ENCODE assay signal across 9 cellular contexts in the genomic region with DNA sequence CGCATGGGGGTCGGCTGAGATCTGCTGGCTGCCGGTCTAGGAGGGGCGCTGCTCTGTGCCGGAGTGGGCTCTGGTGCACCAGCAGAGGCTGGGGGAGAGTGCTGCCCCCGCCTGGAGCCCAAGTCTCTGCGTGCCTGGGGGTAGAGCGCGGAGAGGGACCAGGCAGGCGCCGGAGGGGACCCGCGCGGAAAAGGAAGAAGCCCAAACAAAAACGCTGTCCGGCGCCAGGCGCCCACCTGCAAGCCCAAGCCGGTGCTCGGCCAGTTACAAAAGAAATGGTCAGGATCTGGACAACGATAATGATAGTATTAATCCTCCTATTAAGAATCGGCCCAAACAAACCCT. TPM values are rescaled to one million over a fixed set of nuclear protein-coding genes. Genes with fewer than 3 reads are reported as not detected.
DNase-seq lines count a peak whose midpoint lies in the region; ATAC-seq lines count a peak whose summit lies in the region.
"Had no signal": no experiment of that assay in that cellular context is flagged by ENCODE, and none has a peak within 500 bp of the region (broad histone marks: within the 10 kb centered on the region; RNA-seq: fewer than 3 reads in every experiment).

No MANE protein-coding gene starts in this region.

- no peak for ATAC-seq in activated naive CD4-positive, alpha-beta T cell treated with anti-CD3 and anti-CD28 coated beads, Interleukin-2, amount 50 U/mL, for 72 hours
- ATAC-seq in naive thymus-derived CD4-positive, alpha-beta T cell, result no peak
- ATAC-seq in aorta (ENCODE audit: low FRiP score), result peak; percentile 16

- H3K27me3 ChIP-seq in esophagus (ENCODE audit: control insufficient read depth in 1 of 2, insufficient read depth in 2 of 2, low read length in 2 of 2) (no peaks in the 10 kb centered on the region), aorta (ENCODE audit: control insufficient read depth in 1 of 2, insufficient read depth in 2 of 2, low read length in 1 of 2) (no peaks in the 10 kb centered on the region)
- peaks cover 0 to 17% of the 10 kb centered on the region in 2 donors for H3K27me3 ChIP-seq in naive thymus-derived CD4-positive, alpha-beta T cell (ENCODE audit: control insufficient read depth in 2 of 2, insufficient read depth in 2 of 2, low read length in 2 of 2)
- H3K27me3 ChIP-seq in CD8-positive, alpha-beta memory T cell (ENCODE audit: insufficient read depth, low read length, poor library complexity, severe bottlenecking), result peaks cover 10% of the 10 kb centered on the region
- H3K27me3 ChIP-seq: thyroid gland had no signal

- no peaks in the 10 kb centered on the region for H3K9me3 ChIP-seq in esophagus (ENCODE audit: control insufficient read depth in 2 of 2, insufficient read depth in 1 of 2, low read depth in 1 of 2, low read length in 1 of 2)
- no peaks in the 10 kb centered on the region for H3K9me3 ChIP-seq in naive thymus-derived CD4-positive, alpha-beta T cell (ENCODE audit: control insufficient read depth in 2 of 3, low read length in 3 of 3)
- no peaks in the 10 kb centered on the region for H3K9me3 ChIP-seq in aorta (ENCODE audit: control insufficient read depth, low read length)
- no peaks in the 10 kb centered on the region for H3K9me3 ChIP-seq in CD8-positive, alpha-beta memory T cell (ENCODE audit: low read length)
- H3K9me3 ChIP-seq: thyroid gland had no signal

- H3K27ac Mint-ChIP-seq in activated naive CD4-positive, alpha-beta T cell treated with anti-CD3 and anti-CD28 coated beads, Interleukin-2, amount 50 U/mL, for 24 hours, result no peak overlapping the region
- H3K27ac Mint-ChIP-seq in activated naive CD4-positive, alpha-beta T cell treated with anti-CD3 and anti-CD28 coated beads, Interleukin-2, amount 50 U/mL, for 72 hours, result no peak overlapping the region
- no peak overlapping the region for H3K27ac Mint-ChIP-seq in naive thymus-derived CD4-positive, alpha-beta T cell
- no peak overlapping the region for H3K27ac Mint-ChIP-seq in CD8-positive, alpha-beta memory T cell

- CTCF ChIA-PET in naive thymus-derived CD4-positive, alpha-beta T cell (lab: Charles Lee), result no interaction called here
- CTCF ChIA-PET in CD8-positive, alpha-beta memory T cell (lab: Charles Lee), result no interaction called here

- H3K4me1 Mint-ChIP-seq in activated naive CD4-positive, alpha-beta T cell treated with anti-CD3 and anti-CD28 coated beads, Interleukin-2, amount 50 U/mL, for 24 hours, result peaks cover 30% of the 10 kb centered on the region
- H3K4me1 Mint-ChIP-seq in naive thymus-derived CD4-positive, alpha-beta T cell, result peaks cover 11 to 34% (median 24%) of the 10 kb centered on the region in 7 donors
- peaks cover 4 to 26% (median 23%) of the 10 kb centered on the region in 3 donors for H3K4me1 Mint-ChIP-seq in CD8-positive, alpha-beta memory T cell

- peak overlapping the region; percentile 23 for H3K4me3 Mint-ChIP-seq in activated naive CD4-positive, alpha-beta T cell treated with anti-CD3 and anti-CD28 coated beads, Interleukin-2, amount 50 U/mL, for 24 hours
- peak overlapping the region in 6 of 10 donors; percentile 28 to 62 (median 52) for H3K4me3 Mint-ChIP-seq in naive thymus-derived CD4-positive, alpha-beta T cell
- no peak overlapping the region for H3K4me3 Mint-ChIP-seq in CD8-positive, alpha-beta memory T cell

- H3K4me3 ChIP-seq in esophagus (ENCODE audit: low read depth in 1 of 2, low read length in 2 of 2) (peak overlapping the region; percentile 29 to 56), aorta (ENCODE audit: low read length in 2 of 2) (peak overlapping the region; percentile 94)
- H3K4me3 ChIP-seq in naive thymus-derived CD4-positive, alpha-beta T cell (ENCODE audit: low read length), result no peak overlapping the region
- no peak overlapping the region for H3K4me3 ChIP-seq in CD8-positive, alpha-beta memory T cell (ENCODE audit: low read length)

- H3K27ac ChIP-seq in esophagus (ENCODE audit: low read depth in 2 of 2, low read length in 1 of 2), result peak overlapping the region; percentile 59 to 61
- no peak overlapping the region for H3K27ac ChIP-seq in naive thymus-derived CD4-positive, alpha-beta T cell (ENCODE audit: low read depth, low read length)
- no peak overlapping the region for H3K27ac ChIP-seq in aorta (ENCODE audit: low read depth in 1 of 2, low read length in 2 of 2)
- no peak overlapping the region for H3K27ac ChIP-seq in CD8-positive, alpha-beta memory T cell (ENCODE audit: low read depth, low read length)

- 35 to 38% methylated on average over 22 of the region's 22 CpGs for WGBS in esophagus, 2 donors
- 38 to 43% methylated on average over 19 to 22 of the region's 22 CpGs for WGBS in aorta, 2 donors

- H3K27me3 Mint-ChIP-seq in activated naive CD4-positive, alpha-beta T cell treated with anti-CD3 and anti-CD28 coated beads, Interleukin-2, amount 50 U/mL, for 24 hours, result peaks cover 34% of the 10 kb centered on the region
- H3K27me3 Mint-ChIP-seq in naive thymus-derived CD4-positive, alpha-beta T cell, result peaks cover 36 to 52% (median 45%) of the 10 kb centered on the region in 5 donors
- peaks cover 24 to 67% of the 10 kb centered on the region in 2 donors for H3K27me3 Mint-ChIP-seq in CD8-positive, alpha-beta memory T cell

- H3K36me3 ChIP-seq in esophagus (ENCODE audit: control insufficient read depth in 2 of 2, insufficient read depth in 2 of 2, low read length in 1 of 2) (no peaks in the 10 kb centered on the region), aorta (ENCODE audit: control insufficient read depth in 1 of 2, insufficient read depth in 2 of 2, low read length in 1 of 2) (peaks cover 0 to 2% of the 10 kb centered on the region in 2 donors)
- H3K36me3 ChIP-seq in naive thymus-derived CD4-positive, alpha-beta T cell (ENCODE audit: control insufficient read depth in 2 of 3, insufficient read depth in 3 of 3, low read length in 3 of 3), result no peaks in the 10 kb centered on the region
- no peaks in the 10 kb centered on the region for H3K36me3 ChIP-seq in CD8-positive, alpha-beta memory T cell (ENCODE audit: insufficient read depth, low read length)
- H3K36me3 ChIP-seq: thyroid gland had no signal

- no peaks in the 10 kb centered on the region for H3K9me3 Mint-ChIP-seq in activated naive CD4-positive, alpha-beta T cell treated with anti-CD3 and anti-CD28 coated beads, Interleukin-2, amount 50 U/mL, for 24 hours
- H3K9me3 Mint-ChIP-seq in activated naive CD4-positive, alpha-beta T cell treated with anti-CD3 and anti-CD28 coated beads, Interleukin-2, amount 50 U/mL, for 72 hours, result peaks cover 0 to 2% of the 10 kb centered on the region in 2 donors
- peaks cover 0 to 2% (median 0%) of the 10 kb centered on the region in 11 donors for H3K9me3 Mint-ChIP-seq in naive thymus-derived CD4-positive, alpha-beta T cell
- H3K9me3 Mint-ChIP-seq in CD8-positive, alpha-beta memory T cell, result no peaks in the 10 kb centered on the region

- POLR2A ChIA-PET in naive thymus-derived CD4-positive, alpha-beta T cell (lab: Charles Lee), result interaction anchor here (0.6 kb wide), 1 partner anchor 227 kb away, joined by 4 read pairs; no protein-coding TSS in a partner anchor
- POLR2A ChIA-PET in CD8-positive, alpha-beta memory T cell (lab: Charles Lee), result no interaction called here

- DNase-seq in activated naive CD4-positive, alpha-beta T cell treated with anti-CD3 and anti-CD28 coated beads, Interleukin-2, amount 50 U/mL, for 72 hours (ENCODE audit: low spot score in 2 of 2), result no peak
- no peak for DNase-seq in naive thymus-derived CD4-positive, alpha-beta T cell
- no peak for DNase-seq in aorta
- no peak for DNase-seq in NCI-H2171 treated with DMSO at 0.1 percent for 48 hours (lab: John Stamatoyannopoulos, UW)
- DNase-seq in NCI-H526 treated with DMSO at 0.1 percent for 48 hours (lab: John Stamatoyannopoulos, UW), result no peak
- DNase-seq in CD8-positive, alpha-beta memory T cell, result no peak

- intact Hi-C loops in naive thymus-derived CD4-positive, alpha-beta T cell (cut with micrococcal nuclease), result no loop called here
- intact Hi-C loops in aorta (cut with DNase I), result loop anchor here (5.0 to 10.0 kb wide), 4 partner anchors 213 to 336 kb away; no protein-coding TSS in a partner anchor

- H3K4me1 ChIP-seq in esophagus (ENCODE audit: control insufficient read depth in 2 of 2, insufficient read depth in 2 of 2, low read length in 1 of 2) (peaks cover 0 to 3% of the 10 kb centered on the region in 2 donors), aorta (ENCODE audit: control insufficient read depth in 1 of 2, insufficient read depth in 2 of 2, low read length in 2 of 2) (peaks cover 0 to 5% of the 10 kb centered on the region in 2 donors)
- peaks cover 0 to 19% of the 10 kb centered on the region in 2 donors for H3K4me1 ChIP-seq in naive thymus-derived CD4-positive, alpha-beta T cell (ENCODE audit: control insufficient read depth in 2 of 2, insufficient read depth in 2 of 2, low read length in 2 of 2)
- H3K4me1 ChIP-seq in CD8-positive, alpha-beta memory T cell (ENCODE audit: insufficient read depth, low read length), result peaks cover 13% of the 10 kb centered on the region

- no peaks in the 10 kb centered on the region for H3K36me3 Mint-ChIP-seq in activated naive CD4-positive, alpha-beta T cell treated with anti-CD3 and anti-CD28 coated beads, Interleukin-2, amount 50 U/mL, for 24 hours
- no peaks in the 10 kb centered on the region for H3K36me3 Mint-ChIP-seq in activated naive CD4-positive, alpha-beta T cell treated with anti-CD3 and anti-CD28 coated beads, Interleukin-2, amount 50 U/mL, for 72 hours
- no peaks in the 10 kb centered on the region for H3K36me3 Mint-ChIP-seq in naive thymus-derived CD4-positive, alpha-beta T cell
- H3K36me3 Mint-ChIP-seq in CD8-positive, alpha-beta memory T cell, result no peaks in the 10 kb centered on the region

RNA-seq across cellular contexts. Expression of a gene that starts 0.6 kb away (rescaled TPM):
- total RNA-seq in activated naive CD4-positive, alpha-beta T cell treated with anti-CD3 and anti-CD28 coated beads, Interleukin-2, amount 50 U/mL, for 72 hours, result under 1 TPM; 0.07 to 0.14 TPM
- polyA plus RNA-seq in esophagus, result 1 to 10 TPM; 3.2 to 6.7 TPM
- total RNA-seq in naive thymus-derived CD4-positive, alpha-beta T cell, result 10 to 100 TPM in 1 of 5 experiments, under 1 TPM in 2, not detected in 2; 0.19 to 26.0 (median 0.22) TPM
- polyA plus RNA-seq in naive thymus-derived CD4-positive, alpha-beta T cell, result not detected
- 100 to 1,000 TPM in 1 of 2 donors, 10 to 100 TPM in 1; 42.4 to 139 TPM for total RNA-seq in aorta
- polyA plus RNA-seq in aorta, result 10 to 100 TPM; 31.1 to 50.6 TPM
- total RNA-seq in CD8-positive, alpha-beta memory T cell, result under 1 TPM; 0.80 to 0.90 TPM
- polyA plus RNA-seq in CD8-positive, alpha-beta memory T cell, result not detected

Comparison
In these comparisons a context has a peak if more than half of its experiments do, and no peak if none do; other contexts are left out.
1. H3K4me3 Mint-ChIP-seq: peak in activated naive CD4-positive, alpha-beta T cell treated with anti-CD3 and anti-CD28 coated beads, Interleukin-2, amount 50 U/mL, for 24 hours (single experiment) and naive thymus-derived CD4-positive, alpha-beta T cell (6 of 10); none in CD8-positive, alpha-beta memory T cell (0 of 7).
2. H3K27ac ChIP-seq: peak in esophagus (2 of 2); none in naive thymus-derived CD4-positive, alpha-beta T cell (single experiment), aorta (0 of 2) and CD8-positive, alpha-beta memory T cell (single experiment).
3. H3K4me3 ChIP-seq: peak in esophagus (2 of 2) and aorta (2 of 2); none in naive thymus-derived CD4-positive, alpha-beta T cell (single experiment) and CD8-positive, alpha-beta memory T cell (single experiment).
4. intact Hi-C loops: an anchor here in aorta (5.0 to 10.0 kb wide); none called in naive thymus-derived CD4-positive, alpha-beta T cell.